25 cellular contexts compared by ENCODE assay signal in genomic region chr20:50786703-50787102, GRCh38.
"Had no signal": no experiment of that assay in that cellular context is flagged by ENCODE, and none has a peak within 500 bp of the region (broad histone marks: within the 10 kb centered on the region; RNA-seq: fewer than 3 reads in every experiment).

No MANE protein-coding gene starts in this region.

- DNase-seq: activated CD4-positive, alpha-beta memory T cell treated with anti-CD3 and anti-CD28 coated beads, Interleukin-2, amount 10 ng/mL, durations not matched to agents 7 days and 5 days; activated CD4-positive, alpha-beta T cell treated with anti-CD3 and anti-CD28 coated beads, Interleukin-2, amount 10 ng/mL, durations not matched to agents 7 days and 5 days; activated CD4-positive, CD25-positive, alpha-beta regulatory T cell treated with anti-CD3 and anti-CD28 coated beads, Interleukin-2, amount 50 U/mL, for 72 hours; activated CD8-positive, alpha-beta memory T cell treated with anti-CD3 and anti-CD28 coated beads, Interleukin-2, amount 50 U/mL, for 48 hours; activated naive CD8-positive, alpha-beta T cell treated with anti-CD3 and anti-CD28 coated beads, Interleukin-2, amount 50 U/mL, for 24 hours; activated T-cell treated with anti-CD3 and anti-CD28 coated beads, Interleukin-2, amount 50 U/mL, for 24 hours; amygdala; central memory CD4-positive, alpha-beta T cell; dermis blood vessel endothelial cell; effector CD4-positive, alpha-beta T cell; left lung; naive B cell; nephron progenitor cell; nucleus accumbens; pancreas; stimulated activated CD4-positive, alpha-beta T cell treated with anti-CD3 and anti-CD28 coated beads, Interleukin-12 subunit alpha, Interleukin-12 subunit beta, amount 100 ng/mL, for 4 hours; stimulated activated CD4-positive, alpha-beta T cell treated with anti-CD3 and anti-CD28 coated beads, Interleukin-4, amount 100 ng/mL, for 1 hour; T-helper 2 cell; trophoblast cell had no signal

- H3K27me3 ChIP-seq: breast epithelium, left lung, pancreas, right atrium auricular region had no signal

- H3K27me3 Mint-ChIP-seq: activated CD4-positive, alpha-beta memory T cell treated with anti-CD3 and anti-CD28 coated beads, Interleukin-2, amount 10 ng/mL, durations not matched to agents 7 days and 5 days; activated naive CD4-positive, alpha-beta T cell treated with anti-CD3 and anti-CD28 coated beads, Interleukin-2, amount 50 U/mL, for 24 hours; activated T-cell treated with anti-CD3 and anti-CD28 coated beads, Interleukin-2, amount 50 U/mL, for 24 hours; naive B cell; stimulated activated naive CD8-positive, alpha-beta T cell treated with anti-CD3 and anti-CD28 coated beads, Interleukin-15, Interleukin-2, amounts not matched to agents 100 ng/mL and 50 ng/mL, for 24 hours had no signal

- ATAC-seq: activated naive CD8-positive, alpha-beta T cell treated with anti-CD3 and anti-CD28 coated beads, Interleukin-2, amount 50 U/mL, for 24 hours; left lung; pancreas had no signal

- H3K4me3 Mint-ChIP-seq: activated CD4-positive, alpha-beta memory T cell treated with anti-CD3 and anti-CD28 coated beads, Interleukin-2, amount 10 ng/mL, durations not matched to agents 7 days and 5 days; activated CD4-positive, alpha-beta T cell treated with anti-CD3 and anti-CD28 coated beads, Interleukin-2, amount 10 ng/mL, durations not matched to agents 7 days and 5 days; activated naive CD4-positive, alpha-beta T cell treated with anti-CD3 and anti-CD28 coated beads, Interleukin-2, amount 50 U/mL, for 24 hours; activated naive CD8-positive, alpha-beta T cell treated with anti-CD3 and anti-CD28 coated beads, Interleukin-2, amount 50 U/mL, for 24 hours; activated T-cell treated with anti-CD3 and anti-CD28 coated beads, Interleukin-2, amount 50 U/mL, for 24 hours; naive B cell; nephron progenitor cell; stimulated activated naive CD8-positive, alpha-beta T cell treated with anti-CD3 and anti-CD28 coated beads, Interleukin-15, Interleukin-2, amounts not matched to agents 100 ng/mL and 50 ng/mL, for 24 hours had no signal

- H3K36me3 Mint-ChIP-seq: activated naive CD4-positive, alpha-beta T cell treated with anti-CD3 and anti-CD28 coated beads, Interleukin-2, amount 50 U/mL, for 24 hours; naive B cell had no signal

- H3K9me3 Mint-ChIP-seq: activated CD4-positive, alpha-beta memory T cell treated with anti-CD3 and anti-CD28 coated beads, Interleukin-2, amount 10 ng/mL, durations not matched to agents 7 days and 5 days; activated CD4-positive, alpha-beta T cell treated with anti-CD3 and anti-CD28 coated beads, Interleukin-2, amount 10 ng/mL, durations not matched to agents 7 days and 5 days; activated naive CD4-positive, alpha-beta T cell treated with anti-CD3 and anti-CD28 coated beads, Interleukin-2, amount 50 U/mL, for 24 hours; activated naive CD8-positive, alpha-beta T cell treated with anti-CD3 and anti-CD28 coated beads, Interleukin-2, amount 50 U/mL, for 24 hours; activated T-cell treated with anti-CD3 and anti-CD28 coated beads, Interleukin-2, amount 50 U/mL, for 24 hours; naive B cell; stimulated activated naive CD8-positive, alpha-beta T cell treated with anti-CD3 and anti-CD28 coated beads, Interleukin-15, Interleukin-2, amounts not matched to agents 100 ng/mL and 50 ng/mL, for 24 hours had no signal

- H3K4me1 Mint-ChIP-seq: activated naive CD4-positive, alpha-beta T cell treated with anti-CD3 and anti-CD28 coated beads, Interleukin-2, amount 50 U/mL, for 24 hours had no signal

- H3K27ac Mint-ChIP-seq: activated CD4-positive, alpha-beta memory T cell treated with anti-CD3 and anti-CD28 coated beads, Interleukin-2, amount 10 ng/mL, durations not matched to agents 7 days and 5 days; activated CD4-positive, alpha-beta T cell treated with anti-CD3 and anti-CD28 coated beads, Interleukin-2, amount 10 ng/mL, durations not matched to agents 7 days and 5 days; activated naive CD4-positive, alpha-beta T cell treated with anti-CD3 and anti-CD28 coated beads, Interleukin-2, amount 50 U/mL, for 24 hours; activated naive CD8-positive, alpha-beta T cell treated with anti-CD3 and anti-CD28 coated beads, Interleukin-2, amount 50 U/mL, for 24 hours; activated T-cell treated with anti-CD3 and anti-CD28 coated beads, Interleukin-2, amount 50 U/mL, for 24 hours; naive B cell; stimulated activated naive CD8-positive, alpha-beta T cell treated with anti-CD3 and anti-CD28 coated beads, Interleukin-15, Interleukin-2, amounts not matched to agents 100 ng/mL and 50 ng/mL, for 24 hours had no signal

- H3K27ac ChIP-seq: breast epithelium, left lung, pancreas, right atrium auricular region, thoracic aorta had no signal

- H3K4me3 ChIP-seq: breast epithelium, left lung, lung, pancreas, right atrium auricular region, thoracic aorta had no signal

- H3K9me3 ChIP-seq: breast epithelium, left lung, pancreas, right atrium auricular region, thoracic aorta had no signal

- H3K36me3 ChIP-seq: breast epithelium, left lung, pancreas, right atrium auricular region, thoracic aorta had no signal
